ENCODE assay signal across 11 cellular contexts in the genomic region with DNA sequence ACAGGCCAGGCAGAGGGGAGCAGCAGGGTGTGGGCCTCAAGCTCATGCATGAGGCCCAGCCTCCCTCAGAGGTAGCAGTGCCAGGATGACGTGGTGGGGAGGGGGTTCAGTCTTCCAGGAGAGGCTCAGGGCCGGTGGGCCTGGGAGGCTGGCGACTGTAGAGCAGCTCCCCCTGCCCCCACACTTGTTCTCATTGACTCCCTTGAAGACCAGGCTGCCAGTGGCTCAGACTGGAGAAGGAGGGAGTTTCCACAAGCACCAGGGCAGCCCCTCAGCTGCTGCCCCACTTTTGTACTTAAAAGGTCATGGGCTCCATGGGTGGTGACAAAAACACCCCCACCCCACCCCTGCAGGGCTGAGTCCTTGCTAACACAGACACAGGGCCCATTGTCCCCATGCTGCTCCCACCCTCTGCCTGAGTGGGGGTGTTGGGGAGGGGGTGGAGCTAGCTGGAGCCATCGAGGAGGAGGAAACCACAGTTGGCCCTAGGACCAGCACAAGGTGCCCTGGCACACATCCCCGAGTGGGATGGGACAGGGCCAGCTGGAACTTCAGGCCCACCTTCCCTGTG. TPM values are rescaled to one million over a fixed set of nuclear protein-coding genes. Genes with fewer than 3 reads are reported as not detected.
A peak's percentile ranks its signal among the peaks of the same experiment; 100 is the strongest.
DNase-seq lines count a peak whose midpoint lies in the region; ATAC-seq and TF ChIP-seq lines count a peak whose summit lies in the region.
"Had no signal": no experiment of that assay in that cellular context is flagged by ENCODE, and none has a peak within 500 bp of the region (broad histone marks: within the 10 kb centered on the region; RNA-seq: fewer than 3 reads in every experiment).

No MANE protein-coding gene starts in this region.

- CTCF ChIA-PET in activated CD8-positive, alpha-beta memory T cell treated with anti-CD3 and anti-CD28 coated beads, Interleukin-2, amount 10 ng/mL, durations not matched to agents 7 days and 5 days (lab: Charles Lee): interaction anchor here (0.6 to 1.7 kb wide), 2 partner anchors 26 to 30 kb away, joined by 4 read pairs; partner anchors contain the start of gene SLC22A4

- 58 to 67% methylated on average over 5 of the region's 5 CpGs for WGBS in GM23248 (ENCODE audit: low coverage in 1 of 2, low lambda C conversion rate in 2 of 2, missing lambda C conversion rate in 2 of 2), 2 experiments
- 31 to 62% methylated on average over 5 of the region's 5 CpGs for WGBS in lower leg skin, 2 donors

- H3K79me2 ChIP-seq in GM23248 (ENCODE audit: insufficient read depth): peaks cover 25% of the 10 kb centered on the region
- H3K79me2 ChIP-seq: hepatocyte had no signal

- no peak overlapping the region for H3K4me3 ChIP-seq in GM23248
- no peak overlapping the region for H3K4me3 ChIP-seq in lower leg skin (ENCODE audit: low read depth, poor library complexity, severe bottlenecking)
- H3K4me3 ChIP-seq in stomach smooth muscle (ENCODE audit: low read length in 2 of 2): no peak overlapping the region
- no peak overlapping the region for H3K4me3 ChIP-seq in brain microvascular endothelial cell (ENCODE audit: low read depth, low read length)
- H3K4me3 ChIP-seq: hepatocyte had no signal

- H3K4me1 ChIP-seq in GM23248 (ENCODE audit: insufficient read depth) (peaks cover 54% of the 10 kb centered on the region), stomach smooth muscle (ENCODE audit: control insufficient read depth, insufficient read depth, low read length) (peaks cover 79% of the 10 kb centered on the region)

- H2AFZ ChIP-seq in GM23248: no peak overlapping the region
- H2AFZ ChIP-seq: hepatocyte had no signal

- H3K4me2 ChIP-seq in GM23248 (ENCODE audit: unreplicated experiment): no peak overlapping the region
- H3K4me2 ChIP-seq: hepatocyte had no signal

- H3K27ac Mint-ChIP-seq in activated CD8-positive, alpha-beta memory T cell treated with anti-CD3 and anti-CD28 coated beads, Interleukin-2, amount 10 ng/mL, durations not matched to agents 7 days and 5 days: no peak overlapping the region
- H3K27ac Mint-ChIP-seq: endodermal cell had no signal

- no peak for TF ChIP-seq POLR2A in lower leg skin (IDR thresholded peaks at IDR 0.05)

- no peaks in the 10 kb centered on the region for H3K9me2 ChIP-seq in GM23248 (ENCODE audit: insufficient read depth)

- no peak for ATAC-seq in activated CD8-positive, alpha-beta memory T cell treated with anti-CD3 and anti-CD28 coated beads, Interleukin-2, amount 10 ng/mL, durations not matched to agents 7 days and 5 days
- no peak for ATAC-seq in HG03045 (IDR thresholded peaks at IDR 0.05; ENCODE audit: unreplicated experiment)

- peaks cover 30% of the 10 kb centered on the region; the same call in 1 of the 2 replicates for H3K36me3 ChIP-seq in GM23248 (ENCODE audit: low read depth)
- peaks cover 46 to 75% of the 10 kb centered on the region in 2 donors for H3K36me3 ChIP-seq in stomach smooth muscle (ENCODE audit: control insufficient read depth in 2 of 2, insufficient read depth in 2 of 2, low read length in 2 of 2)
- H3K36me3 ChIP-seq in brain microvascular endothelial cell (replicated peaks): peaks cover 55% of the 10 kb centered on the region

- no peaks in the 10 kb centered on the region for H3K36me3 Mint-ChIP-seq in activated CD8-positive, alpha-beta memory T cell treated with anti-CD3 and anti-CD28 coated beads, Interleukin-2, amount 10 ng/mL, durations not matched to agents 7 days and 5 days

- H4K20me1 ChIP-seq in GM23248 (ENCODE audit: insufficient read depth): no peaks in the 10 kb centered on the region

- peaks cover 3% of the 10 kb centered on the region for H3K27me3 Mint-ChIP-seq in activated CD8-positive, alpha-beta memory T cell treated with anti-CD3 and anti-CD28 coated beads, Interleukin-2, amount 10 ng/mL, durations not matched to agents 7 days and 5 days

- no peaks in the 10 kb centered on the region for H3K9me3 Mint-ChIP-seq in activated CD8-positive, alpha-beta memory T cell treated with anti-CD3 and anti-CD28 coated beads, Interleukin-2, amount 10 ng/mL, durations not matched to agents 7 days and 5 days (ENCODE audit: low read depth)
- H3K9me3 Mint-ChIP-seq: endodermal cell had no signal

- H3F3A ChIP-seq in GM23248 (ENCODE audit: insufficient read depth): peaks cover 25% of the 10 kb centered on the region

- no peak for DNase-seq in GM23248
- DNase-seq in activated CD8-positive, alpha-beta memory T cell treated with anti-CD3 and anti-CD28 coated beads, Interleukin-2, amount 10 ng/mL, durations not matched to agents 7 days and 5 days: peak; percentile 37
- DNase-seq in lower leg skin (ENCODE audit: low spot score in 2 of 2): peak; percentile 19 to 83
- no peak for DNase-seq in brain microvascular endothelial cell
- no peak for DNase-seq in T-helper 9 cell
- DNase-seq in AG08395 (ENCODE audit: low spot score): no peak
- DNase-seq: endodermal cell, NCI-H1105 treated with DMSO at 0.1 percent for 48 hours had no signal

- H3K27me3 ChIP-seq in GM23248 (replicated peaks; ENCODE audit: insufficient read depth) (no peaks in the 10 kb centered on the region), stomach smooth muscle (ENCODE audit: control insufficient read depth in 1 of 2, insufficient read depth in 2 of 2, low read length in 2 of 2) (no peaks in the 10 kb centered on the region), brain microvascular endothelial cell (replicated peaks) (no peaks in the 10 kb centered on the region)
- H3K27me3 ChIP-seq: hepatocyte had no signal

- H3K9me3 ChIP-seq in GM23248 (ENCODE audit: low read depth) (no peaks in the 10 kb centered on the region), stomach smooth muscle (ENCODE audit: control insufficient read depth in 2 of 2, low read length in 2 of 2) (no peaks in the 10 kb centered on the region)

- H3K27ac ChIP-seq in GM23248: 0 out of 2 replicates have a peak overlapping the region, but pooled peaks have one; percentile 61
- H3K27ac ChIP-seq in stomach smooth muscle (ENCODE audit: low read length): peak overlapping the region; percentile 62
- no peak overlapping the region for H3K27ac ChIP-seq in brain microvascular endothelial cell
- H3K27ac ChIP-seq: hepatocyte had no signal

- H3K9ac ChIP-seq in GM23248 (peak overlapping the region; percentile 70; the same call in 1 of the 2 replicates), stomach smooth muscle (ENCODE audit: low read length in 2 of 2) (peak overlapping the region in 1 of 2 donors; percentile 21)

- intact Hi-C loops in lower leg skin (cut with DNase I; ENCODE audit: low total_unique reads): no loop called here

- in situ Hi-C loops in GM23248 (cut with MboI) (no loop called here), brain microvascular endothelial cell (cut with HindIII; ENCODE audit: low pct_ligation_motif_present, low sequenced_read_pairs) (no loop called here)

- H3K4me1 Mint-ChIP-seq in activated CD8-positive, alpha-beta memory T cell treated with anti-CD3 and anti-CD28 coated beads, Interleukin-2, amount 10 ng/mL, durations not matched to agents 7 days and 5 days: peaks cover 13% of the 10 kb centered on the region

- H3K4me3 Mint-ChIP-seq in activated CD8-positive, alpha-beta memory T cell treated with anti-CD3 and anti-CD28 coated beads, Interleukin-2, amount 10 ng/mL, durations not matched to agents 7 days and 5 days: no peak overlapping the region
- H3K4me3 Mint-ChIP-seq: endodermal cell had no signal

- TF ChIP-seq CTCF in lower leg skin (IDR thresholded peaks at IDR 0.05) (no peak), brain microvascular endothelial cell (IDR thresholded peaks at IDR 0.05; ENCODE audit: low read depth, low read length, missing control alignments) (no peak)

RNA-seq across cellular contexts. Expression of gene PDLIM4, which starts 10.5 kb away (rescaled TPM):
- total RNA-seq in GM23248 (2014; rRNA removed; shearing (Covaris generic)): 84.4 and 107 TPM in 2 replicates
- 153 and 156 TPM in 2 replicates for polyA plus RNA-seq in GM23248 (2016; fragmentation: Nextera tagmentation; extraction: Ambion mirVana)
- 1 to 10 TPM in 1 of 2 experiments, not detected in 1; 2.3 TPM for total RNA-seq in activated CD8-positive, alpha-beta memory T cell treated with anti-CD3 and anti-CD28 coated beads, Interleukin-2, amount 10 ng/mL, durations not matched to agents 7 days and 5 days
- 100 to 1,000 TPM in 1 of 4 donors, 10 to 100 TPM in 3; 52.5 to 191 (median 85.9) TPM for total RNA-seq in lower leg skin

RNA-seq across cellular contexts. Expression of gene SLC22A4, which starts 26.2 kb away (rescaled TPM):
- 26.0 and 26.3 TPM in 2 replicates for total RNA-seq in GM23248 (2014; rRNA removed; shearing (Covaris generic))
- 24.0 and 26.1 TPM in 2 replicates for polyA plus RNA-seq in GM23248 (2016; fragmentation: Nextera tagmentation; extraction: Ambion mirVana)
- total RNA-seq in activated CD8-positive, alpha-beta memory T cell treated with anti-CD3 and anti-CD28 coated beads, Interleukin-2, amount 10 ng/mL, durations not matched to agents 7 days and 5 days: under 1 TPM; 0.32 to 0.75 TPM
- 1 to 10 TPM in 3 of 4 donors, under 1 TPM in 1; 0.27 to 1.8 (median 1.8) TPM for total RNA-seq in lower leg skin

RNA-seq across cellular contexts. Expression of gene P4HA2, which starts 40.4 kb away (rescaled TPM):
- total RNA-seq in GM23248 (2014; rRNA removed; shearing (Covaris generic)): 337 and 352 TPM in 2 replicates
- polyA plus RNA-seq in GM23248 (2016; fragmentation: Nextera tagmentation; extraction: Ambion mirVana): 353 and 374 TPM in 2 replicates
- total RNA-seq in activated CD8-positive, alpha-beta memory T cell treated with anti-CD3 and anti-CD28 coated beads, Interleukin-2, amount 10 ng/mL, durations not matched to agents 7 days and 5 days: 10 to 100 TPM in 1 of 2 experiments, 1 to 10 TPM in 1; 8.3 to 19.4 TPM
- 10 to 100 TPM; 18.0 to 40.5 (median 26.7) TPM for total RNA-seq in lower leg skin

Comparison
In these comparisons a context has a peak if more than half of its experiments do, and no peak if none do; other contexts are left out.
1. DNase-seq: peak in activated CD8-positive, alpha-beta memory T cell treated with anti-CD3 and anti-CD28 coated beads, Interleukin-2, amount 10 ng/mL, durations not matched to agents 7 days and 5 days (single experiment) and lower leg skin (2 of 2); none in GM23248 (single experiment), brain microvascular endothelial cell (single experiment), T-helper 9 cell (single experiment) and AG08395 (single experiment).
2. RNA of gene PDLIM4, which starts 10.5 kb away (total RNA-seq): 52.5 to 191 TPM in lower leg skin and 84.4 to 107 TPM in GM23248; 2.3 TPM in activated CD8-positive, alpha-beta memory T cell treated with anti-CD3 and anti-CD28 coated beads, Interleukin-2, amount 10 ng/mL, durations not matched to agents 7 days and 5 days; every median in the first group is over 10 times any median in the second.